ENCODE assay signal across 18 cellular contexts in genomic region chr6:41197234-41197633, GRCh38. TPM values are rescaled to one million over a fixed set of nuclear protein-coding genes. Genes with fewer than 3 reads are reported as not detected.
"Had no signal": no experiment of that assay in that cellular context is flagged by ENCODE, and none has a peak within 500 bp of the region (broad histone marks: within the 10 kb centered on the region; RNA-seq: fewer than 3 reads in every experiment).

No MANE protein-coding gene starts in this region.

- H3K27ac Mint-ChIP-seq: nephron progenitor cell had no signal

- ATAC-seq: esophagus mucosa, heart right ventricle, left lobe of liver, upper lobe of right lung had no signal

- H3K4me3 Mint-ChIP-seq: nephron progenitor cell had no signal

- DNase-seq: activated T-cell treated with anti-CD3 and anti-CD28 coated beads, Interleukin-2, amount 50 U/mL, for 48 hours; brain microvascular endothelial cell; dermis blood vessel endothelial cell; foreskin fibroblast; heart right ventricle; islet precursor cell; mammary epithelial cell; nephron progenitor cell; ovary; SHP77 treated with DMSO at 0.1 percent for 48 hours; stimulated activated CD4-positive, alpha-beta T cell treated with anti-CD3 and anti-CD28 coated beads, Interleukin-12 subunit alpha, Interleukin-12 subunit beta, amount 100 ng/mL, for 4 hours; stimulated activated naive CD4-positive, alpha-beta T cell treated with Interleukin-2 at 50 U/mL for 16 hours; T1000; testis; upper lobe of right lung had no signal

- H3K27ac ChIP-seq: brain microvascular endothelial cell, heart right ventricle, ovary, testis, upper lobe of right lung had no signal

- H3K9me3 Mint-ChIP-seq: nephron progenitor cell had no signal

- H3K9me3 ChIP-seq: heart right ventricle, ovary, testis, upper lobe of right lung had no signal

- H3K4me1 ChIP-seq: testis had no signal

- H3K27me3 ChIP-seq: brain microvascular endothelial cell, ovary, testis had no signal

- H3K4me3 ChIP-seq: heart right ventricle, ovary, testis, upper lobe of right lung had no signal

- H3K36me3 ChIP-seq: brain microvascular endothelial cell, heart right ventricle, ovary, upper lobe of right lung had no signal

RNA-seq across cellular contexts. Expression of gene TREML2, which starts 3.7 kb away (rescaled TPM):
- total RNA-seq: dermis blood vessel endothelial cell had no signal

RNA-seq across cellular contexts. Expression of gene TREML4, which starts 30.9 kb away (rescaled TPM):
- total RNA-seq: dermis blood vessel endothelial cell, esophagus mucosa, heart right ventricle, left lobe of liver, mammary epithelial cell, mononuclear cell, ovary, testis, upper lobe of right lung had no signal
- polyA plus RNA-seq: mammary epithelial cell, ovary had no signal

RNA-seq across cellular contexts. Expression of gene TREM2, which starts 34.3 kb away (rescaled TPM):
- total RNA-seq: dermis blood vessel endothelial cell, mononuclear cell had no signal

RNA-seq across cellular contexts. Expression of gene TREML1, which starts 43.1 kb away (rescaled TPM):
- total RNA-seq: dermis blood vessel endothelial cell, left lobe of liver, testis had no signal
